ENCODE assay signal across 16 cellular contexts in the genomic region with DNA sequence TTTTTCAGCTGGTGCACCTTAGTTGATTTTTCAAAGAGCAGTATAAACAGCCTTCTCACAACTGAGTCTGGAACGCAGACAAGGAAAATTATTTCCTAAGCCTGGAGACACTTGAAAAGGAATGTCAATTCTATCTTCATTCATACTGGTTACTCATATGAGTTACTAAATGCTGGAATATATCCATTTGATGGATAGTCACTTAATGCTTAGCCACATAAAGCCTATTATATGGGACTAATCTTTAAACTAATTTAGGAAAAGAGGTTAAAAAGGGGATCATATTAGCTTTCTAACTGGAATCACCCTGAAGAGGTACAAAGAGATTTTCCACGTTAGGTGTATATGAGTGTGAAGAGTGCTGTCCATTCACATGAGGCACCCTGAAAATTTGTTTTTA. TPM values are rescaled to one million over a fixed set of nuclear protein-coding genes. Genes with fewer than 3 reads are reported as not detected.
"Had no signal": no experiment of that assay in that cellular context is flagged by ENCODE, and none has a peak within 500 bp of the region (broad histone marks: within the 10 kb centered on the region; RNA-seq: fewer than 3 reads in every experiment).

No MANE protein-coding gene starts in this region.

- H3K36me3 ChIP-seq: ascending aorta, colonic mucosa, lower lobe of right lung had no signal

- DNase-seq: activated CD4-positive, alpha-beta T cell treated with anti-CD3 and anti-CD28 coated beads, Interleukin-2, amount 50 U/mL, for 4 hours; activated gamma-delta T cell; activated naive CD8-positive, alpha-beta T cell treated with anti-CD3 and anti-CD28 coated beads, Interleukin-2, amount 10 ng/mL, durations not matched to agents 7 days and 5 days; activated T-cell treated with anti-CD3 and anti-CD28 coated beads, Interleukin-2, amount 50 U/mL, for 4 hours; effector CD4-positive, alpha-beta T cell; hippocampal formation; lower lobe of right lung; naive thymus-derived CD4-positive, alpha-beta T cell; stimulated activated CD4-positive, alpha-beta T cell treated with anti-CD3 and anti-CD28 coated beads, Interleukin-12 subunit alpha, Interleukin-12 subunit beta, amount 100 ng/mL, for 4 hours; stimulated activated naive CD4-positive, alpha-beta T cell had no signal

- H3K27ac Mint-ChIP-seq: activated naive CD8-positive, alpha-beta T cell treated with anti-CD3 and anti-CD28 coated beads, Interleukin-2, amount 10 ng/mL, durations not matched to agents 7 days and 5 days had no signal

- ATAC-seq: activated CD4-positive, CD25-positive, alpha-beta regulatory T cell treated with anti-CD3 and anti-CD28 coated beads, Interleukin-2, amount 50 U/mL, for 24 hours; activated T-cell treated with anti-CD3 and anti-CD28 coated beads, Interleukin-2, amount 50 U/mL, for 4 hours; lower lobe of right lung; naive thymus-derived CD4-positive, alpha-beta T cell had no signal

- H3K27me3 ChIP-seq: ascending aorta, colonic mucosa had no signal

- H3K36me3 Mint-ChIP-seq: activated naive CD8-positive, alpha-beta T cell treated with anti-CD3 and anti-CD28 coated beads, Interleukin-2, amount 10 ng/mL, durations not matched to agents 7 days and 5 days had no signal

- H3K9me3 ChIP-seq: ascending aorta, colonic mucosa, lower lobe of right lung had no signal

- H3K9me3 Mint-ChIP-seq: activated naive CD8-positive, alpha-beta T cell treated with anti-CD3 and anti-CD28 coated beads, Interleukin-2, amount 10 ng/mL, durations not matched to agents 7 days and 5 days; activated T-cell treated with anti-CD3 and anti-CD28 coated beads, Interleukin-2, amount 50 U/mL, for 4 hours; naive thymus-derived CD4-positive, alpha-beta T cell had no signal

RNA-seq across cellular contexts. Expression of a gene that starts 1.7 kb away (rescaled TPM):
- total RNA-seq: naive thymus-derived CD4-positive, alpha-beta T cell; temporal lobe had no signal

RNA-seq across cellular contexts. Expression of a gene that starts 11.3 kb away (rescaled TPM):
- total RNA-seq: activated naive CD8-positive, alpha-beta T cell treated with anti-CD3 and anti-CD28 coated beads, Interleukin-2, amount 10 ng/mL, durations not matched to agents 7 days and 5 days; activated T-cell treated with anti-CD3 and anti-CD28 coated beads, Interleukin-2, amount 50 U/mL, for 4 hours; T-helper 2 cell treated with Interferon-gamma antibody and Interleukin-4, amounts not matched to agents 100 ng/mL and 5 ng/mL, for 36 hours; temporal lobe had no signal
- polyA plus RNA-seq: naive thymus-derived CD4-positive, alpha-beta T cell had no signal

RNA-seq across cellular contexts. Expression of a gene that starts 15.4 kb away (rescaled TPM):
- total RNA-seq: activated naive CD8-positive, alpha-beta T cell treated with anti-CD3 and anti-CD28 coated beads, Interleukin-2, amount 10 ng/mL, durations not matched to agents 7 days and 5 days; activated T-cell treated with anti-CD3 and anti-CD28 coated beads, Interleukin-2, amount 50 U/mL, for 4 hours; cardiac septum; T-helper 2 cell treated with Interferon-gamma antibody and Interleukin-4, amounts not matched to agents 100 ng/mL and 5 ng/mL, for 36 hours; temporal lobe had no signal
- polyA plus RNA-seq: naive thymus-derived CD4-positive, alpha-beta T cell had no signal

RNA-seq across cellular contexts. Expression of a gene that starts 20.2 kb away (rescaled TPM):
- total RNA-seq: activated naive CD8-positive, alpha-beta T cell treated with anti-CD3 and anti-CD28 coated beads, Interleukin-2, amount 10 ng/mL, durations not matched to agents 7 days and 5 days; activated T-cell treated with anti-CD3 and anti-CD28 coated beads, Interleukin-2, amount 50 U/mL, for 4 hours; T-helper 2 cell treated with Interferon-gamma antibody and Interleukin-4, amounts not matched to agents 100 ng/mL and 5 ng/mL, for 36 hours; temporal lobe had no signal
- polyA plus RNA-seq: naive thymus-derived CD4-positive, alpha-beta T cell had no signal

RNA-seq across cellular contexts. Expression of a gene that starts 24.3 kb away (rescaled TPM):
- total RNA-seq: activated naive CD8-positive, alpha-beta T cell treated with anti-CD3 and anti-CD28 coated beads, Interleukin-2, amount 10 ng/mL, durations not matched to agents 7 days and 5 days; activated T-cell treated with anti-CD3 and anti-CD28 coated beads, Interleukin-2, amount 50 U/mL, for 4 hours; cardiac septum; naive thymus-derived CD4-positive, alpha-beta T cell; T-helper 2 cell treated with Interferon-gamma antibody and Interleukin-4, amounts not matched to agents 100 ng/mL and 5 ng/mL, for 36 hours; temporal lobe had no signal
- polyA plus RNA-seq: naive thymus-derived CD4-positive, alpha-beta T cell had no signal
